Comparison of ENCODE assay signal across 24 cellular contexts in the genomic region with DNA sequence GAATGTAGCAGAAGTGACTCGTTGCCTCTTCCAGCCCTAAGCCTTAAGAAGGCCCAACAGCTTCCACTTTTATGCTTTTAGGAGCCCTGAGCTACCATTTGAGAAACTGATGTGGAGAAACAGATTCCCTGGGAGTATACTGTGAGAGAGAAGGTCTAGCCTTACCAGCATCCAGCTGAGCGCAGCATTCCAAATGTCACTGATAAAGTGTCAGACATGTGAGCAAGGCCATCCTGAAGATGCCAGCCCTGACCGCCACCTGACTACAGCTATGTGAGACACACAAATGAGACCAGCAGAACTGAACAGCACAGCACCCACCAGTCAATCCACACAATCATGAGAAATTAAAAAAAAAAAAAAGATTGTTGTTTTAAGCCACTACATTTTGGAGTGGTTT.
"Had no signal": no experiment of that assay in that cellular context is flagged by ENCODE, and none has a peak within 500 bp of the region (broad histone marks: within the 10 kb centered on the region; RNA-seq: fewer than 3 reads in every experiment).

No MANE protein-coding gene starts in this region.

- H3K9me3 ChIP-seq: esophagus squamous epithelium, gastrocnemius medialis, heart right ventricle, left lung, lower lobe of right lung, mucosa of descending colon had no signal

- H3K36me3 Mint-ChIP-seq: mesothelial cell of epicardium, naive B cell had no signal

- DNase-seq: dermis blood vessel endothelial cell; dorsolateral prefrontal cortex; effector CD4-positive, alpha-beta T cell; effector memory CD4-positive, alpha-beta T cell; erythroblast; esophagus squamous epithelium; foreskin fibroblast; foreskin melanocyte; gastrocnemius medialis; glutamatergic neuron; head of caudate nucleus; heart right ventricle; hippocampal formation; left cardiac atrium; left lung; left ventricle myocardium superior; lower lobe of right lung; mesenchymal stem cell; mucosa of descending colon; naive B cell had no signal

- H3K27ac Mint-ChIP-seq: mesothelial cell of epicardium had no signal

- H3K4me3 ChIP-seq: coronary artery, dorsolateral prefrontal cortex, esophagus squamous epithelium, gastrocnemius medialis, heart right ventricle, left lung, lower lobe of right lung, mucosa of descending colon had no signal

- H3K9me3 Mint-ChIP-seq: mesothelial cell of epicardium, naive B cell had no signal

- H3K27ac ChIP-seq: coronary artery, dorsolateral prefrontal cortex, epithelial cell of prostate, esophagus squamous epithelium, gastrocnemius medialis, heart right ventricle, left lung, lower lobe of right lung had no signal

- H3K4me3 Mint-ChIP-seq: mesothelial cell of epicardium, naive B cell had no signal

- H3K4me1 ChIP-seq: esophagus squamous epithelium, gastrocnemius medialis, heart right ventricle, left lung, lower lobe of right lung had no signal

- ATAC-seq: esophagus mucosa, gastrocnemius medialis, heart right ventricle, left cardiac atrium, left lung, left ventricle myocardium superior, lower lobe of right lung, mucosa of descending colon had no signal

- H3K36me3 ChIP-seq: esophagus squamous epithelium, gastrocnemius medialis, heart right ventricle, left lung, lower lobe of right lung had no signal

- H3K27me3 ChIP-seq: left lung had no signal

- H3K4me1 Mint-ChIP-seq: mesothelial cell of epicardium had no signal
